Comparison of ENCODE assay signal across 1 cellular context in the genomic region with DNA sequence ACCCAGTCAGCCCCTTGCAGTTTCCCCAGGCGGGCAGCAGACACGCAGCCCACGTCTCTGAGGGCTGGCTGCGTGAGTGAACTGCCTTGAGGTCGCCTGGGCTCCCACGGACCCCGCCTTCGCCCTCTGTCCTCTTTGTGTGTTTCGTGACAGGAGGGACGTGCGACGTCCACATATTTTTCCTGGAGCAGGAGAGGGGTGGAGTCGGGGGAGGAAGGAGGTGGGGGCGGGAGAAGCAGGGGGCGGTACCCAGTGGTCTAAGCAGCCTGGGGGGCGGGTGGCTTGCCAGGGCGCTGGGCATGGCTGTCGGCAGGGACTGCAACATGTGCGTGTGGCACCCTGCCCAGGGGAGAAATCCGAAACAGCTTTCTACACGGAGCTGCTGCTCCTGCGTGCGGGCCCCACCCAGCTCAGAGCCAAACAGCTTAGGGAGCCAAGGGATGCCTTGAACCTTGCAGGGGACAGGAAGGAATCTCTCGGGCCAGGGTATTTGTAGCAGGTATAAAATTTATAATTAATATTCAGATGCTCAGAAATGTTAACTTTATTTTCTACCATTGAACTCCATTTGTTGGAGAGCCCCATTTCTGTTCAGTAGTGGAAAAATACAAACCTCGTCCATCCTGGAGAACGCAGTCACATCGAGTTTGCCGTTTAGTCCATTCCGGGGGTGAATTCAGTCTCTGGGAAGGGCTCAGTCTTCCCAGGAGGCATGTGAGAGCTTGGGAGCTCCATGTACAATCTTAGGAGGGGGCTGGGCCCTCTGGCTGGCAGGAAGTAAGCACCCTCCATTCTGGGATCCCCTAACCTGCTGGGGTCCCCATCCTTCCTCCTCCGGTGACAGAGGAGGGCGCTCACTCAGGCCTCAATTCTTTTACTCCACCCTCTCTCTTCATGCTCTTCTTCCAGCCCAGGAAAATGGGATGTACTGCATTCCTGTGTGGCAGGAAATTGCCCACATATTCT.
TF ChIP-seq lines count a peak whose summit lies in the region.

No MANE protein-coding gene starts in this region.

TF ChIP-seq in HEK293, 187 proteins besides CTCF, POLR2A, EP300 and RAD21 (continued from another document and continues in another):
- TF ChIP-seq, protein P1, sequence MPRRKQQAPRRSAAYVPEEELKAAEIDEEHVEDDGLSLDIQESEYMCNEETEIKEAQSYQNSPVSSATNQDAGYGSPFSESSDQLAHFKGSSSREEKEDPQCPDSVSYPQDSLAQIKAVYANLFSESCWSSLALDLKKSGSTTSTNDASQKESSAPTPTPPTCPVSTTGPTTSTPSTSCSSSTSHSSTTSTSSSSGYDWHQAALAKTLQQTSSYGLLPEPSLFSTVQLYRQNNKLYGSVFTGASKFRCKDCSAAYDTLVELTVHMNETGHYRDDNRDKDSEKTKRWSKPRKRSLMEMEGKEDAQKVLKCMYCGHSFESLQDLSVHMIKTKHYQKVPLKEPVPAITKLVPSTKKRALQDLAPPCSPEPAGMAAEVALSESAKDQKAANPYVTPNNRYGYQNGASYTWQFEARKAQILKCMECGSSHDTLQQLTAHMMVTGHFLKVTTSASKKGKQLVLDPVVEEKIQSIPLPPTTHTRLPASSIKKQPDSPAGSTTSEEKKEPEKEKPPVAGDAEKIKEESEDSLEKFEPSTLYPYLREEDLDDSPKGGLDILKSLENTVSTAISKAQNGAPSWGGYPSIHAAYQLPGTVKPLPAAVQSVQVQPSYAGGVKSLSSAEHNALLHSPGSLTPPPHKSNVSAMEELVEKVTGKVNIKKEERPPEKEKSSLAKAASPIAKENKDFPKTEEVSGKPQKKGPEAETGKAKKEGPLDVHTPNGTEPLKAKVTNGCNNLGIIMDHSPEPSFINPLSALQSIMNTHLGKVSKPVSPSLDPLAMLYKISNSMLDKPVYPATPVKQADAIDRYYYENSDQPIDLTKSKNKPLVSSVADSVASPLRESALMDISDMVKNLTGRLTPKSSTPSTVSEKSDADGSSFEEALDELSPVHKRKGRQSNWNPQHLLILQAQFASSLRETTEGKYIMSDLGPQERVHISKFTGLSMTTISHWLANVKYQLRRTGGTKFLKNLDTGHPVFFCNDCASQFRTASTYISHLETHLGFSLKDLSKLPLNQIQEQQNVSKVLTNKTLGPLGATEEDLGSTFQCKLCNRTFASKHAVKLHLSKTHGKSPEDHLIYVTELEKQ (tag by site-specific recombination; IDR thresholded peaks at IDR 0.05; ENCODE audit: borderline replicate concordance) = no peak
- TF ChIP-seq ZNF140 (tag by site-specific recombination; IDR thresholded peaks at IDR 0.05) = no peak
- TF ChIP-seq, protein P2, sequence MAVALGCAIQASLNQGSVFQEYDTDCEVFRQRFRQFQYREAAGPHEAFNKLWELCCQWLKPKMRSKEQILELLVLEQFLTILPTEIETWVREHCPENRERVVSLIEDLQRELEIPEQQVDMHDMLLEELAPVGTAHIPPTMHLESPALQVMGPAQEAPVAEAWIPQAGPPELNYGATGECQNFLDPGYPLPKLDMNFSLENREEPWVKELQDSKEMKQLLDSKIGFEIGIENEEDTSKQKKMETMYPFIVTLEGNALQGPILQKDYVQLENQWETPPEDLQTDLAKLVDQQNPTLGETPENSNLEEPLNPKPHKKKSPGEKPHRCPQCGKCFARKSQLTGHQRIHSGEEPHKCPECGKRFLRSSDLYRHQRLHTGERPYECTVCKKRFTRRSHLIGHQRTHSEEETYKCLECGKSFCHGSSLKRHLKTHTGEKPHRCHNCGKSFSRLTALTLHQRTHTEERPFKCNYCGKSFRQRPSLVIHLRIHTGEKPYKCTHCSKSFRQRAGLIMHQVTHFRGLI (tag by site-specific recombination; IDR thresholded peaks at IDR 0.05) = no peak
- TF ChIP-seq ZNF248 (tag by site-specific recombination; IDR thresholded peaks at IDR 0.05) = no peak
- TF ChIP-seq ZBTB17 (tag by site-specific recombination; IDR thresholded peaks at IDR 0.05) = no peak
- peak; percentile 90 for TF ChIP-seq EGR2 (tag by site-specific recombination; IDR thresholded peaks at IDR 0.05; ENCODE audit: low read depth)
- TF ChIP-seq, protein P3, sequence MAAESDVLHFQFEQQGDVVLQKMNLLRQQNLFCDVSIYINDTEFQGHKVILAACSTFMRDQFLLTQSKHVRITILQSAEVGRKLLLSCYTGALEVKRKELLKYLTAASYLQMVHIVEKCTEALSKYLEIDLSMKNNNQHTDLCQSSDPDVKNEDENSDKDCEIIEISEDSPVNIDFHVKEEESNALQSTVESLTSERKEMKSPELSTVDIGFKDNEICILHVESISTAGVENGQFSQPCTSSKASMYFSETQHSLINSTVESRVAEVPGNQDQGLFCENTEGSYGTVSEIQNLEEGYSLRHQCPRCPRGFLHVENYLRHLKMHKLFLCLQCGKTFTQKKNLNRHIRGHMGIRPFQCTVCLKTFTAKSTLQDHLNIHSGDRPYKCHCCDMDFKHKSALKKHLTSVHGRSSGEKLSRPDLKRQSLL (tag by site-specific recombination; IDR thresholded peaks at IDR 0.05) = no peak
- TF ChIP-seq ZNF302 (tag by site-specific recombination; IDR thresholded peaks at IDR 0.05; ENCODE audit: low read depth) = no peak
- no peak for TF ChIP-seq ZNF311 (tag by site-specific recombination; IDR thresholded peaks at IDR 0.05; ENCODE audit: borderline replicate concordance)
- no peak for TF ChIP-seq ZNF37A (tag by site-specific recombination; IDR thresholded peaks at IDR 0.05)
- no peak for TF ChIP-seq ZBTB8A (tag by site-specific recombination; IDR thresholded peaks at IDR 0.05)
- no peak for TF ChIP-seq ZNF214 (tag by site-specific recombination; IDR thresholded peaks at IDR 0.05; ENCODE audit: borderline replicate concordance)
- TF ChIP-seq ZNF211 (tag by site-specific recombination; IDR thresholded peaks at IDR 0.05; ENCODE audit: low read depth) = no peak
- TF ChIP-seq ZNF133 (tag by site-specific recombination; IDR thresholded peaks at IDR 0.05) = no peak
- TF ChIP-seq ZNF157 (tag by site-specific recombination; IDR thresholded peaks at IDR 0.05) = no peak
- no peak for TF ChIP-seq HOXD13 (CRISPR knock-in tag; IDR thresholded peaks at IDR 0.05; ENCODE audit: borderline replicate concordance)
- no peak for TF ChIP-seq ZNF626 (tag by site-specific recombination; IDR thresholded peaks at IDR 0.05)
- no peak for TF ChIP-seq ZNF664 (tag by site-specific recombination; IDR thresholded peaks at IDR 0.05)
- no peak for TF ChIP-seq OVOL3 (tag by site-specific recombination; IDR thresholded peaks at IDR 0.05)
- no peak for TF ChIP-seq ZNF837 (tag by site-specific recombination; IDR thresholded peaks at IDR 0.05)
- no peak for TF ChIP-seq ZNF677 (tag by site-specific recombination; IDR thresholded peaks at IDR 0.05)
- TF ChIP-seq SETDB1 (IDR thresholded peaks at IDR 0.05; ENCODE audit: insufficient read length, low read length) = no peak
- TF ChIP-seq, protein P4, sequence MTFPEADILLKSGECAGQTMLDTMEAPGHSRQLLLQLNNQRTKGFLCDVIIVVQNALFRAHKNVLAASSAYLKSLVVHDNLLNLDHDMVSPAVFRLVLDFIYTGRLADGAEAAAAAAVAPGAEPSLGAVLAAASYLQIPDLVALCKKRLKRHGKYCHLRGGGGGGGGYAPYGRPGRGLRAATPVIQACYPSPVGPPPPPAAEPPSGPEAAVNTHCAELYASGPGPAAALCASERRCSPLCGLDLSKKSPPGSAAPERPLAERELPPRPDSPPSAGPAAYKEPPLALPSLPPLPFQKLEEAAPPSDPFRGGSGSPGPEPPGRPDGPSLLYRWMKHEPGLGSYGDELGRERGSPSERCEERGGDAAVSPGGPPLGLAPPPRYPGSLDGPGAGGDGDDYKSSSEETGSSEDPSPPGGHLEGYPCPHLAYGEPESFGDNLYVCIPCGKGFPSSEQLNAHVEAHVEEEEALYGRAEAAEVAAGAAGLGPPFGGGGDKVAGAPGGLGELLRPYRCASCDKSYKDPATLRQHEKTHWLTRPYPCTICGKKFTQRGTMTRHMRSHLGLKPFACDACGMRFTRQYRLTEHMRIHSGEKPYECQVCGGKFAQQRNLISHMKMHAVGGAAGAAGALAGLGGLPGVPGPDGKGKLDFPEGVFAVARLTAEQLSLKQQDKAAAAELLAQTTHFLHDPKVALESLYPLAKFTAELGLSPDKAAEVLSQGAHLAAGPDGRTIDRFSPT (tag by site-specific recombination; IDR thresholded peaks at IDR 0.05) = peak; percentile 73
- no peak for TF ChIP-seq ZNF830 (tag by site-specific recombination; IDR thresholded peaks at IDR 0.05; ENCODE audit: low read depth)
- peak; percentile 41; the same call in 1 of the 2 replicates for TF ChIP-seq ZIC2 (tag by site-specific recombination; IDR thresholded peaks at IDR 0.05)
- TF ChIP-seq ZBTB21 (tag by site-specific recombination; IDR thresholded peaks at IDR 0.05) = no peak
- no peak for TF ChIP-seq ZBTB7A (tag by site-specific recombination; IDR thresholded peaks at IDR 0.05; ENCODE audit: low read depth)
- 0 out of 2 replicates have a peak, but pooled peaks have one; percentile 25 for TF ChIP-seq KLF9 (tag by site-specific recombination; IDR thresholded peaks at IDR 0.05; ENCODE audit: low read depth)
- TF ChIP-seq ZNF114 (tag by site-specific recombination; IDR thresholded peaks at IDR 0.05) = no peak
- no peak for TF ChIP-seq ZNF155 (tag by site-specific recombination; IDR thresholded peaks at IDR 0.05)
- TF ChIP-seq ZFP69B (tag by site-specific recombination; IDR thresholded peaks at IDR 0.05) = peak; percentile 96
- no peak for TF ChIP-seq ZNF521 (tag by site-specific recombination; IDR thresholded peaks at IDR 0.05)
- TF ChIP-seq ZNF354C (tag by site-specific recombination; IDR thresholded peaks at IDR 0.05; ENCODE audit: borderline replicate concordance, low read depth) = no peak
- peak; percentile 83 for TF ChIP-seq SCRT2 (tag by site-specific recombination; IDR thresholded peaks at IDR 0.05)
- TF ChIP-seq ZNF394 (tag by site-specific recombination; IDR thresholded peaks at IDR 0.05; ENCODE audit: borderline replicate concordance) = no peak
- TF ChIP-seq, protein P5, sequence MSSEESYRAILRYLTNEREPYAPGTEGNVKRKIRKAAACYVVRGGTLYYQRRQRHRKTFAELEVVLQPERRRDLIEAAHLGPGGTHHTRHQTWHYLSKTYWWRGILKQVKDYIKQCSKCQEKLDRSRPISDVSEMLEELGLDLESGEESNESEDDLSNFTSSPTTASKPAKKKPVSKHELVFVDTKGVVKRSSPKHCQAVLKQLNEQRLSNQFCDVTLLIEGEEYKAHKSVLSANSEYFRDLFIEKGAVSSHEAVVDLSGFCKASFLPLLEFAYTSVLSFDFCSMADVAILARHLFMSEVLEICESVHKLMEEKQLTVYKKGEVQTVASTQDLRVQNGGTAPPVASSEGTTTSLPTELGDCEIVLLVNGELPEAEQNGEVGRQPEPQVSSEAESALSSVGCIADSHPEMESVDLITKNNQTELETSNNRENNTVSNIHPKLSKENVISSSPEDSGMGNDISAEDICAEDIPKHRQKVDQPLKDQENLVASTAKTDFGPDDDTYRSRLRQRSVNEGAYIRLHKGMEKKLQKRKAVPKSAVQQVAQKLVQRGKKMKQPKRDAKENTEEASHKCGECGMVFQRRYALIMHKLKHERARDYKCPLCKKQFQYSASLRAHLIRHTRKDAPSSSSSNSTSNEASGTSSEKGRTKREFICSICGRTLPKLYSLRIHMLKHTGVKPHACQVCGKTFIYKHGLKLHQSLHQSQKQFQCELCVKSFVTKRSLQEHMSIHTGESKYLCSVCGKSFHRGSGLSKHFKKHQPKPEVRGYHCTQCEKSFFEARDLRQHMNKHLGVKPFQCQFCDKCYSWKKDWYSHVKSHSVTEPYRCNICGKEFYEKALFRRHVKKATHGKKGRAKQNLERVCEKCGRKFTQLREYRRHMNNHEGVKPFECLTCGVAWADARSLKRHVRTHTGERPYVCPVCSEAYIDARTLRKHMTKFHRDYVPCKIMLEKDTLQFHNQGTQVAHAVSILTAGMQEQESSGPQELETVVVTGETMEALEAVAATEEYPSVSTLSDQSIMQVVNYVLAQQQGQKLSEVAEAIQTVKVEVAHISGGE (tag by site-specific recombination; conservative IDR thresholded peaks at IDR 0.05; ENCODE audit: low read depth) = no peak
- TF ChIP-seq, protein P6, sequence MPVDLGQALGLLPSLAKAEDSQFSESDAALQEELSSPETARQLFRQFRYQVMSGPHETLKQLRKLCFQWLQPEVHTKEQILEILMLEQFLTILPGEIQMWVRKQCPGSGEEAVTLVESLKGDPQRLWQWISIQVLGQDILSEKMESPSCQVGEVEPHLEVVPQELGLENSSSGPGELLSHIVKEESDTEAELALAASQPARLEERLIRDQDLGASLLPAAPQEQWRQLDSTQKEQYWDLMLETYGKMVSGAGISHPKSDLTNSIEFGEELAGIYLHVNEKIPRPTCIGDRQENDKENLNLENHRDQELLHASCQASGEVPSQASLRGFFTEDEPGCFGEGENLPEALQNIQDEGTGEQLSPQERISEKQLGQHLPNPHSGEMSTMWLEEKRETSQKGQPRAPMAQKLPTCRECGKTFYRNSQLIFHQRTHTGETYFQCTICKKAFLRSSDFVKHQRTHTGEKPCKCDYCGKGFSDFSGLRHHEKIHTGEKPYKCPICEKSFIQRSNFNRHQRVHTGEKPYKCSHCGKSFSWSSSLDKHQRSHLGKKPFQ (tag by site-specific recombination; IDR thresholded peaks at IDR 0.05) = no peak
- TF ChIP-seq, protein P7, sequence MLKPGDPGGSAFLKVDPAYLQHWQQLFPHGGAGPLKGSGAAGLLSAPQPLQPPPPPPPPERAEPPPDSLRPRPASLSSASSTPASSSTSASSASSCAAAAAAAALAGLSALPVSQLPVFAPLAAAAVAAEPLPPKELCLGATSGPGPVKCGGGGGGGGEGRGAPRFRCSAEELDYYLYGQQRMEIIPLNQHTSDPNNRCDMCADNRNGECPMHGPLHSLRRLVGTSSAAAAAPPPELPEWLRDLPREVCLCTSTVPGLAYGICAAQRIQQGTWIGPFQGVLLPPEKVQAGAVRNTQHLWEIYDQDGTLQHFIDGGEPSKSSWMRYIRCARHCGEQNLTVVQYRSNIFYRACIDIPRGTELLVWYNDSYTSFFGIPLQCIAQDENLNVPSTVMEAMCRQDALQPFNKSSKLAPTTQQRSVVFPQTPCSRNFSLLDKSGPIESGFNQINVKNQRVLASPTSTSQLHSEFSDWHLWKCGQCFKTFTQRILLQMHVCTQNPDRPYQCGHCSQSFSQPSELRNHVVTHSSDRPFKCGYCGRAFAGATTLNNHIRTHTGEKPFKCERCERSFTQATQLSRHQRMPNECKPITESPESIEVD (tag by site-specific recombination; IDR thresholded peaks at IDR 0.05) = no peak
- no peak for TF ChIP-seq ZNF175 (tag by site-specific recombination; IDR thresholded peaks at IDR 0.05)
- no peak for TF ChIP-seq ZNF670 (tag by site-specific recombination; IDR thresholded peaks at IDR 0.05; ENCODE audit: low read depth)
- no peak for TF ChIP-seq FEZF1 (tag by site-specific recombination; IDR thresholded peaks at IDR 0.05)
- TF ChIP-seq, protein P8, sequence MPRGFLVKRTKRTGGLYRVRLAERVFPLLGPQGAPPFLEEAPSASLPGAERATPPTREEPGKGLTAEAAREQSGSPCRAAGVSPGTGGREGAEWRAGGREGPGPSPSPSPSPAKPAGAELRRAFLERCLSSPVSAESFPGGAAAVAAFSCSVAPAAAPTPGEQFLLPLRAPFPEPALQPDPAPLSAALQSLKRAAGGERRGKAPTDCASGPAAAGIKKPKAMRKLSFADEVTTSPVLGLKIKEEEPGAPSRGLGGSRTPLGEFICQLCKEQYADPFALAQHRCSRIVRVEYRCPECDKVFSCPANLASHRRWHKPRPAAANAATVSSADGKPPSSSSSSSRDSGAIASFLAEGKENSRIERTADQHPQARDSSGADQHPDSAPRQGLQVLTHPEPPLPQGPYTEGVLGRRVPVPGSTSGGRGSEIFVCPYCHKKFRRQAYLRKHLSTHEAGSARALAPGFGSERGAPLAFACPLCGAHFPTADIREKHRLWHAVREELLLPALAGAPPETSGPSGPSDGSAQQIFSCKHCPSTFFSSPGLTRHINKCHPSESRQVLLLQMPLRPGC (tag by site-specific recombination; IDR thresholded peaks at IDR 0.05) = no peak
- TF ChIP-seq ZNF585B (tag by site-specific recombination; IDR thresholded peaks at IDR 0.05) = no peak
- TF ChIP-seq ZNF768 (tag by site-specific recombination; IDR thresholded peaks at IDR 0.05) = no peak
- no peak for TF ChIP-seq ZNF426 (tag by site-specific recombination; IDR thresholded peaks at IDR 0.05)
- no peak for TF ChIP-seq ZSCAN30 (tag by site-specific recombination; IDR thresholded peaks at IDR 0.05)
